In the genomic region with DNA sequence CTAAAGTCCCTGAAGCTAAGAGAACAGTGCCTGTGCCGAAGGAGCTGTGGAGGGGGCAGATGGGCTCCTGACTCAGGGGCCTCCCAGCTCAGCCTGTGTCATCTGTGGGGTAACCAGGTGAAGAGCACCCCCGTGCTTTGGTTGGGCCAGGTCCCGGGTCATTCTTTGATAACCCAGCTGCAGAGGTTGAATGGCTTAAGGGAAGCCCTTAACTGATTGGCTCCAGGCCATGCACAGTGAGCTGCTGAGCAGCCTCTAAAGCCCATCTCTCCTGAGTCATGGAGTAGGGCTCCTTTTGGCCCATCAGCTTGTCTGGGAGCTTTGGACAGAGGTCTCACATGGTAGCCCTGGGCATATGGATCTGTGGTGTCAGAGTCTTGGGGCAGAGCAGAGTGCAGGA, we compare ENCODE assay signal across 18 cellular contexts. TPM values are rescaled to one million over a fixed set of nuclear protein-coding genes. Genes with fewer than 3 reads are reported as not detected.
DNase-seq lines count a peak whose midpoint lies in the region; ATAC-seq and TF ChIP-seq lines count a peak whose summit lies in the region.
"Had no signal": no experiment of that assay in that cellular context is flagged by ENCODE, and none has a peak within 500 bp of the region (broad histone marks: within the 10 kb centered on the region; RNA-seq: fewer than 3 reads in every experiment).

No MANE protein-coding gene starts in this region.

- peaks cover 4% of the 10 kb centered on the region for H3K9me3 Mint-ChIP-seq in nephron
- peaks cover 3% of the 10 kb centered on the region for H3K9me3 Mint-ChIP-seq in activated naive CD4-positive, alpha-beta T cell treated with anti-CD3 and anti-CD28 coated beads for 36 hours
- H3K9me3 Mint-ChIP-seq: activated T-helper 2 cell treated with anti-CD3 and anti-CD28 coated beads, Interferon-gamma antibody, Interleukin-2, Interleukin-4, amounts not matched to agents 10 μg/mL and 5 μg/mL and 100 μg/mL, durations not matched to agents 14 hours and 24 hours and 36 hours had no signal

- DNase-seq in COLO829 (ENCODE audit: low spot score) (peak; percentile 41), PC-3 (peak; percentile 9), cardiac fibroblast (ENCODE audit: low read depth in 2 of 2) (peak; percentile 38 to 42), breast epithelium (ENCODE audit: low spot score in 2 of 2) (no peak)
- DNase-seq in activated naive CD4-positive, alpha-beta T cell treated with anti-CD3 and anti-CD28 coated beads for 36 hours = no peak
- DNase-seq: activated CD8-positive, alpha-beta memory T cell treated with anti-CD3 and anti-CD28 coated beads for 24 hours; NCI-H82; stimulated activated CD4-positive, alpha-beta T cell treated with anti-CD3 and anti-CD28 coated beads, Interleukin-4, amount 100 ng/mL, for 24 hours; T-cell had no signal

- no peak overlapping the region for H3K4me3 Mint-ChIP-seq in nephron
- H3K4me3 Mint-ChIP-seq in activated naive CD4-positive, alpha-beta T cell treated with anti-CD3 and anti-CD28 coated beads for 36 hours = no peak overlapping the region
- H3K4me3 Mint-ChIP-seq: GM23338, T-cell had no signal

- no peak overlapping the region for H3K4me2 ChIP-seq in PC-3 (ENCODE audit: low read length)
- H3K4me2 ChIP-seq: GM23338, KMS-11 had no signal

- no peaks in the 10 kb centered on the region for H3F3A ChIP-seq in PC-3 (ENCODE audit: low read length, unreplicated experiment)

- H3K9ac ChIP-seq in PC-3 (ENCODE audit: low read length) = no peak overlapping the region
- H3K9ac ChIP-seq: KMS-11 had no signal

- TF ChIP-seq POLR2A in breast epithelium (IDR thresholded peaks at IDR 0.05) = no peak

- no peak for ATAC-seq in PC-3
- ATAC-seq in HG03565 (IDR thresholded peaks at IDR 0.05; ENCODE audit: unreplicated experiment) = no peak
- no peak for ATAC-seq in HG03439 (IDR thresholded peaks at IDR 0.05; ENCODE audit: unreplicated experiment)
- ATAC-seq: GM23338, T-cell had no signal

- BruUV-seq in PC-3 (replicated peaks; lab: Mats Ljungman, UMichigan) = no TSS peak

- H3K4me3 ChIP-seq in PC-3 (ENCODE audit: low read length) (no peak overlapping the region), cardiac fibroblast (replicated peaks in 1 of 2; ENCODE audit: low read depth in 2 of 2, low read length in 2 of 2) (no peak overlapping the region), breast epithelium (no peak overlapping the region)
- H3K4me3 ChIP-seq: coronary artery, GM23338, pancreas had no signal

- H2AFZ ChIP-seq in PC-3 (ENCODE audit: low read length) = no peak overlapping the region
- H2AFZ ChIP-seq: GM23338 had no signal

- H3K27me3 ChIP-seq in PC-3 (ENCODE audit: low read length) = no peaks in the 10 kb centered on the region
- H3K27me3 ChIP-seq in breast epithelium = no peaks in the 10 kb centered on the region
- H3K27me3 ChIP-seq: pancreas had no signal

- POLR2A ChIA-PET in PC-3 (lab: Charles Lee; ENCODE audit: unreplicated experiment) = no interaction called here

- peaks cover 55% of the 10 kb centered on the region for H3K4me1 Mint-ChIP-seq in nephron
- no peaks in the 10 kb centered on the region for H3K4me1 Mint-ChIP-seq in activated naive CD4-positive, alpha-beta T cell treated with anti-CD3 and anti-CD28 coated beads for 36 hours (ENCODE audit: low read depth)
- H3K4me1 Mint-ChIP-seq: T-cell had no signal

- TF ChIP-seq CTCF in PC-3 (conservative IDR thresholded peaks at IDR 0.05; ENCODE audit: low read depth, low read length) = no peak
- no peak for TF ChIP-seq CTCF in cardiac fibroblast (IDR thresholded peaks at IDR 0.05; ENCODE audit: low read depth, low read length)
- TF ChIP-seq CTCF in nephron (IDR thresholded peaks at IDR 0.05; ENCODE audit: unreplicated experiment in 3 of 3) = no peak
- no peak for TF ChIP-seq CTCF in breast epithelium (IDR thresholded peaks at IDR 0.05)

- intact Hi-C loops in PC-3 (cut with micrococcal nuclease) (no loop called here), breast epithelium (cut with DNase I; ENCODE audit: low total_unique reads) (no loop called here)
- intact Hi-C loops in activated naive CD4-positive, alpha-beta T cell treated with anti-CD3 and anti-CD28 coated beads for 36 hours (cut with micrococcal nuclease) = no loop called here

- CTCF ChIA-PET in PC-3 (lab: Charles Lee) = no interaction called here
- CTCF ChIA-PET in activated naive CD4-positive, alpha-beta T cell treated with anti-CD3 and anti-CD28 coated beads for 36 hours (lab: Charles Lee) = interaction anchor here (0.9 kb wide), 1 partner anchor 29 kb away, joined by 4 read pairs; a partner anchor contains a TSS

- peak overlapping the region; percentile 19 to 90 (median 28) for H3K27ac Mint-ChIP-seq in nephron
- H3K27ac Mint-ChIP-seq in activated naive CD4-positive, alpha-beta T cell treated with anti-CD3 and anti-CD28 coated beads for 36 hours = no peak overlapping the region
- H3K27ac Mint-ChIP-seq: activated T-helper 2 cell treated with anti-CD3 and anti-CD28 coated beads, Interferon-gamma antibody, Interleukin-2, Interleukin-4, amounts not matched to agents 10 μg/mL and 5 μg/mL and 100 μg/mL, durations not matched to agents 14 hours and 24 hours and 36 hours; GM23338; T-cell had no signal

- H3K9me2 ChIP-seq in PC-3 (replicated peaks; ENCODE audit: low read length) = no peaks in the 10 kb centered on the region

- H4K20me1 ChIP-seq in PC-3 (ENCODE audit: low read length) = no peaks in the 10 kb centered on the region

- H3K36me3 ChIP-seq in PC-3 (ENCODE audit: low read depth, low read length) = no peaks in the 10 kb centered on the region
- H3K36me3 ChIP-seq in breast epithelium = no peaks in the 10 kb centered on the region
- H3K36me3 ChIP-seq: pancreas had no signal

- H3K9me3 ChIP-seq in PC-3 (ENCODE audit: low read length) (no peaks in the 10 kb centered on the region), breast epithelium (no peaks in the 10 kb centered on the region)
- H3K9me3 ChIP-seq: pancreas had no signal

- no peak overlapping the region for H3K27ac ChIP-seq in PC-3 (ENCODE audit: low read length)
- no peak overlapping the region for H3K27ac ChIP-seq in breast epithelium
- H3K27ac ChIP-seq: KMS-11, pancreas, VCaP had no signal

- H3K79me2 ChIP-seq in PC-3 (ENCODE audit: low read length) = no peaks in the 10 kb centered on the region

- H3K36me3 Mint-ChIP-seq in nephron (ENCODE audit: low read depth) = peaks cover 48% of the 10 kb centered on the region
- no peaks in the 10 kb centered on the region for H3K36me3 Mint-ChIP-seq in activated naive CD4-positive, alpha-beta T cell treated with anti-CD3 and anti-CD28 coated beads for 36 hours (ENCODE audit: low read depth)
- H3K36me3 Mint-ChIP-seq: T-cell had no signal

- H3K27me3 Mint-ChIP-seq in nephron (ENCODE audit: low read depth) = no peaks in the 10 kb centered on the region
- H3K27me3 Mint-ChIP-seq in activated naive CD4-positive, alpha-beta T cell treated with anti-CD3 and anti-CD28 coated beads for 36 hours (ENCODE audit: low read depth) = no peaks in the 10 kb centered on the region

- no peaks in the 10 kb centered on the region for H3K4me1 ChIP-seq in PC-3 (ENCODE audit: insufficient read depth, low read length)
- no peaks in the 10 kb centered on the region for H3K4me1 ChIP-seq in breast epithelium

RNA-seq across cellular contexts. Expression of a gene that starts 28.7 kb away (rescaled TPM):
- 4.3 and 11.4 TPM in 2 replicates for total RNA-seq in PC-3 (2014; rRNA removed)
- 10 to 100 TPM in 1 of 2 experiments, 1 to 10 TPM in 1; 7.0 to 10.6 TPM for total RNA-seq in activated naive CD4-positive, alpha-beta T cell treated with anti-CD3 and anti-CD28 coated beads for 36 hours
- total RNA-seq in breast epithelium = 10 to 100 TPM in 1 of 3 donors, 1 to 10 TPM in 2; 3.5 to 22.0 (median 6.7) TPM

Comparison
In these comparisons a context has a peak if more than half of its experiments do, and no peak if none do; other contexts are left out.
1. DNase-seq: peak in COLO829 (single experiment), PC-3 (single experiment) and cardiac fibroblast (2 of 2); none in activated naive CD4-positive, alpha-beta T cell treated with anti-CD3 and anti-CD28 coated beads for 36 hours (single experiment) and breast epithelium (0 of 2).